In genomic region chr22:37776639-37777005, GRCh38 we compare ENCODE assay signal across 1 cellular context.
TF ChIP-seq lines count a peak whose summit lies in the region.

No MANE protein-coding gene starts in this region.

TF ChIP-seq in WTC11, 78 proteins besides CTCF, POLR2A, EP300 and RAD21 (continued from another document):
- TF ChIP-seq FOXP4 (CRISPR knock-in tag; IDR thresholded peaks at IDR 0.05) (no peak), ZNF317 (CRISPR knock-in tag; IDR thresholded peaks at IDR 0.05; ENCODE audit: borderline replicate concordance, low read depth) (no peak), ZNF423 (CRISPR knock-in tag; IDR thresholded peaks at IDR 0.05) (no peak), ATF1 (CRISPR knock-in tag; IDR thresholded peaks at IDR 0.05) (no peak)
- TF ChIP-seq, protein P1, sequence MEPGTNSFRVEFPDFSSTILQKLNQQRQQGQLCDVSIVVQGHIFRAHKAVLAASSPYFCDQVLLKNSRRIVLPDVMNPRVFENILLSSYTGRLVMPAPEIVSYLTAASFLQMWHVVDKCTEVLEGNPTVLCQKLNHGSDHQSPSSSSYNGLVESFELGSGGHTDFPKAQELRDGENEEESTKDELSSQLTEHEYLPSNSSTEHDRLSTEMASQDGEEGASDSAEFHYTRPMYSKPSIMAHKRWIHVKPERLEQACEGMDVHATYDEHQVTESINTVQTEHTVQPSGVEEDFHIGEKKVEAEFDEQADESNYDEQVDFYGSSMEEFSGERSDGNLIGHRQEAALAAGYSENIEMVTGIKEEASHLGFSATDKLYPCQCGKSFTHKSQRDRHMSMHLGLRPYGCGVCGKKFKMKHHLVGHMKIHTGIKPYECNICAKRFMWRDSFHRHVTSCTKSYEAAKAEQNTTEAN (CRISPR knock-in tag; IDR thresholded peaks at IDR 0.05) = no peak
